Comparison of ENCODE assay signal across 24 cellular contexts in genomic region chr11:114972105-114972504, GRCh38.
"Had no signal": no experiment of that assay in that cellular context is flagged by ENCODE, and none has a peak within 500 bp of the region (broad histone marks: within the 10 kb centered on the region; RNA-seq: fewer than 3 reads in every experiment).

No MANE protein-coding gene starts in this region.

- DNase-seq: hippocampal formation; islet precursor cell; left ventricle myocardium inferior; midbrain; mucosa of descending colon; naive thymus-derived CD4-positive, alpha-beta T cell; ovary; right lobe of liver; stimulated activated CD4-positive, alpha-beta T cell treated with anti-CD3 and anti-CD28 coated beads, Interleukin-1b, Interleukin-23, amount 100 ng/mL, for 48 hours; stimulated activated CD4-positive, alpha-beta T cell treated with anti-CD3 and anti-CD28 coated beads, Interleukin-2, amount 100 ng/mL, for 48 hours; stimulated activated CD4-positive, alpha-beta T cell treated with anti-CD3 and anti-CD28 coated beads, Interleukin-4, amount 100 ng/mL, for 4 hours; stimulated activated CD8-positive, alpha-beta memory T cell treated with anti-CD3 and anti-CD28 coated beads, Interleukin-4, amount 100 ng/mL, for 48 hours; stimulated activated naive CD4-positive, alpha-beta T cell treated with Interleukin-2 at 50 U/mL for 16 hours; stimulated activated naive CD8-positive, alpha-beta T cell treated with anti-CD3 and anti-CD28 coated beads, Interleukin-15, amount 100 ng/mL, for 72 hours; substantia nigra; uterus had no signal

- H3K4me1 Mint-ChIP-seq: naive thymus-derived CD4-positive, alpha-beta T cell; stimulated activated memory B cell treated with anti-CD40 and anti-IgM and Interleukin-4, amounts not matched to agents 10 μg/mL and 1 μg/mL and 100 μg/mL, for 72 hours; stimulated activated naive CD8-positive, alpha-beta T cell treated with anti-CD3 and anti-CD28 coated beads, Interleukin-15, amount 100 ng/mL, for 72 hours had no signal

- H3K9me3 ChIP-seq: left ventricle myocardium inferior, mucosa of descending colon, ovary, right atrium auricular region, right lobe of liver, tibial nerve, uterus had no signal

- H3K4me2 ChIP-seq: smooth muscle cell had no signal

- H3K27me3 ChIP-seq: ovary, right atrium auricular region, right lobe of liver, tibial nerve, uterus had no signal

- H3K36me3 Mint-ChIP-seq: naive thymus-derived CD4-positive, alpha-beta T cell; natural killer cell treated with Interleukin-12 subunit alpha and Interleukin-12 subunit beta and Interleukin-15 and Interleukin-18, amount 100 ng/mL, for 72 hours; stimulated activated memory B cell treated with anti-CD40 and anti-IgM and Interleukin-4, amounts not matched to agents 10 μg/mL and 1 μg/mL and 100 μg/mL, for 72 hours; type B pancreatic cell had no signal

- H3K27ac Mint-ChIP-seq: naive thymus-derived CD4-positive, alpha-beta T cell; natural killer cell treated with Interleukin-12 subunit alpha and Interleukin-12 subunit beta and Interleukin-15 and Interleukin-18, amount 100 ng/mL, for 72 hours; progenitor cell of endocrine pancreas; stimulated activated memory B cell treated with anti-CD40 and anti-IgM and Interleukin-4, amounts not matched to agents 10 μg/mL and 1 μg/mL and 100 μg/mL, for 72 hours; stimulated activated naive CD8-positive, alpha-beta T cell treated with anti-CD3 and anti-CD28 coated beads, Interleukin-15, amount 100 ng/mL, for 72 hours; type B pancreatic cell had no signal

- H3K36me3 ChIP-seq: left ventricle myocardium inferior, ovary, right atrium auricular region, right lobe of liver, tibial nerve, uterus had no signal

- H3K4me1 ChIP-seq: right lobe of liver, tibial nerve, uterus had no signal

- H3K27me3 Mint-ChIP-seq: progenitor cell of endocrine pancreas; stimulated activated memory B cell treated with anti-CD40 and anti-IgM and Interleukin-4, amounts not matched to agents 10 μg/mL and 1 μg/mL and 100 μg/mL, for 72 hours; stimulated activated naive CD8-positive, alpha-beta T cell treated with anti-CD3 and anti-CD28 coated beads, Interleukin-15, amount 100 ng/mL, for 72 hours; type B pancreatic cell had no signal

- H3K9me3 Mint-ChIP-seq: naive thymus-derived CD4-positive, alpha-beta T cell; stimulated activated memory B cell treated with anti-CD40 and anti-IgM and Interleukin-4, amounts not matched to agents 10 μg/mL and 1 μg/mL and 100 μg/mL, for 72 hours had no signal

- ATAC-seq: mucosa of descending colon; naive thymus-derived CD4-positive, alpha-beta T cell; natural killer cell treated with Interleukin-12 subunit alpha and Interleukin-12 subunit beta and Interleukin-15 and Interleukin-18, amount 100 ng/mL, for 72 hours; right lobe of liver; stimulated activated memory B cell treated with anti-CD40 and anti-IgM and Interleukin-4, amounts not matched to agents 10 μg/mL and 1 μg/mL and 100 μg/mL, for 72 hours; stimulated activated naive CD8-positive, alpha-beta T cell treated with anti-CD3 and anti-CD28 coated beads, Interleukin-15, amount 100 ng/mL, for 72 hours had no signal

- H3K4me3 ChIP-seq: left ventricle myocardium inferior, lung, mucosa of descending colon, ovary, right atrium auricular region, right lobe of liver, smooth muscle cell, tibial nerve, uterus had no signal

- H3K4me3 Mint-ChIP-seq: naive thymus-derived CD4-positive, alpha-beta T cell; natural killer cell treated with Interleukin-12 subunit alpha and Interleukin-12 subunit beta and Interleukin-15 and Interleukin-18, amount 100 ng/mL, for 72 hours; stimulated activated memory B cell treated with anti-CD40 and anti-IgM and Interleukin-4, amounts not matched to agents 10 μg/mL and 1 μg/mL and 100 μg/mL, for 72 hours; stimulated activated naive CD8-positive, alpha-beta T cell treated with anti-CD3 and anti-CD28 coated beads, Interleukin-15, amount 100 ng/mL, for 72 hours; type B pancreatic cell had no signal

- H3K27ac ChIP-seq: ovary, right lobe of liver, tibial nerve, uterus had no signal
